Comparison of ENCODE assay signal across 8 cellular contexts in genomic region chr16:15427648-15428239, GRCh38. TPM values are rescaled to one million over a fixed set of nuclear protein-coding genes. Genes with fewer than 3 reads are reported as not detected.
A peak's percentile ranks its signal among the peaks of the same experiment; 100 is the strongest.
DNase-seq lines count a peak whose midpoint lies in the region; ATAC-seq and TF ChIP-seq lines count a peak whose summit lies in the region.

No MANE protein-coding gene starts in this region.

- no peaks in the 10 kb centered on the region for H3K79me2 ChIP-seq in GM23248 (ENCODE audit: insufficient read depth)
- H3K79me2 ChIP-seq in OCI-LY1 (ENCODE audit: insufficient read depth, low read length) = no peaks in the 10 kb centered on the region

- POLR2A ChIA-PET in AG04450 (lab: Yijun Ruan, JAX) = interaction anchor here (0.6 kb wide), 1 partner anchor 145 kb away, joined by 3 read pairs; no protein-coding TSS in a partner anchor

- peaks cover 11% of the 10 kb centered on the region for H3K27me3 Mint-ChIP-seq in activated T-cell treated with anti-CD3 and anti-CD28 coated beads, Interleukin-2, amount 50 U/mL, for 4 hours (ENCODE audit: low read depth)

- no peaks in the 10 kb centered on the region for H3K9me3 ChIP-seq in AG04450 (ENCODE audit: control insufficient read depth, insufficient read depth, low read length)
- no peaks in the 10 kb centered on the region for H3K9me3 ChIP-seq in GM23248 (ENCODE audit: low read depth)
- H3K9me3 ChIP-seq in OCI-LY1 (ENCODE audit: low read length) = no peaks in the 10 kb centered on the region
- H3K9me3 ChIP-seq in neutrophil = no peaks in the 10 kb centered on the region

- TF ChIP-seq CTCF in AG04450 (IDR thresholded peaks at IDR 0.05; ENCODE audit: low read depth, low read length) (peak; percentile 69), OCI-LY1 (IDR thresholded peaks at IDR 0.05; ENCODE audit: low read length) (peak; percentile 54), neutrophil (IDR thresholded peaks at IDR 0.05) (peak; percentile 42)

- H3K4me3 ChIP-seq in AG04450 (ENCODE audit: low read depth, low read length) = peak overlapping the region; percentile 27
- H3K4me3 ChIP-seq in GM23248 = peak overlapping the region; percentile 45; the same call in 1 of the 2 replicates
- H3K4me3 ChIP-seq in OCI-LY1 (ENCODE audit: low read depth, low read length, poor library complexity, severe bottlenecking) = no peak overlapping the region
- H3K4me3 ChIP-seq in neutrophil (ENCODE audit: low read depth in 1 of 2, low read length in 1 of 2) = no peak overlapping the region

- in situ Hi-C loops in GM23248 (cut with MboI) = no loop called here

- DNase-seq in AG04450 (ENCODE audit: low read depth, low spot score) (no peak), GM23248 (peak; percentile 90), fibroblast of gingiva (ENCODE audit: low read depth) (peak; percentile 85), superior temporal gyrus (ENCODE audit: extremely low spot score) (peak; percentile 87)
- peak; percentile 50 for DNase-seq in activated T-cell treated with anti-CD3 and anti-CD28 coated beads, Interleukin-2, amount 50 U/mL, for 4 hours

- H3K4me3 Mint-ChIP-seq in activated T-cell treated with anti-CD3 and anti-CD28 coated beads, Interleukin-2, amount 50 U/mL, for 4 hours = no peak overlapping the region

- WGBS in GM23248 (ENCODE audit: low coverage in 1 of 2, low lambda C conversion rate in 2 of 2, missing lambda C conversion rate in 2 of 2), 2 experiments = 2 to 3% methylated on average over 8 of the region's 8 CpGs

- H3K4me2 ChIP-seq in GM23248 (ENCODE audit: unreplicated experiment) (peak overlapping the region; percentile 56), OCI-LY1 (ENCODE audit: low read length) (no peak overlapping the region)

- no peak overlapping the region for H3K27ac ChIP-seq in AG04450 (ENCODE audit: low read depth, low read length)
- H3K27ac ChIP-seq in GM23248 = 0 out of 2 replicates have a peak overlapping the region, but pooled peaks have one; percentile 2
- no peak overlapping the region for H3K27ac ChIP-seq in OCI-LY1 (ENCODE audit: low read depth, low read length, poor library complexity, severe bottlenecking)
- no peak overlapping the region for H3K27ac ChIP-seq in neutrophil

- H3K9me3 Mint-ChIP-seq in activated T-cell treated with anti-CD3 and anti-CD28 coated beads, Interleukin-2, amount 50 U/mL, for 4 hours = no peaks in the 10 kb centered on the region

- CTCF ChIA-PET in AG04450 (lab: Charles Lee) = interaction anchor here (0.7 to 2.0 kb wide), 15 partner anchors 9 to 277 kb away, joined by 3 to 16 read pairs (median 4); no protein-coding TSS in a partner anchor

- H3K4me1 ChIP-seq in GM23248 (ENCODE audit: insufficient read depth) (peaks cover 5% of the 10 kb centered on the region; the same call in 1 of the 2 replicates), OCI-LY1 (ENCODE audit: insufficient read depth, low read length, severe bottlenecking) (no peaks in the 10 kb centered on the region), neutrophil (ENCODE audit: control insufficient read depth in 1 of 2, insufficient read depth in 1 of 2, low read depth in 1 of 2, low read length in 1 of 2) (no peaks in the 10 kb centered on the region)

- H4K20me1 ChIP-seq in GM23248 (ENCODE audit: insufficient read depth) (no peaks in the 10 kb centered on the region), OCI-LY1 (ENCODE audit: insufficient read depth, low read length) (no peaks in the 10 kb centered on the region)

- peaks cover 2% of the 10 kb centered on the region for H3K4me1 Mint-ChIP-seq in activated T-cell treated with anti-CD3 and anti-CD28 coated beads, Interleukin-2, amount 50 U/mL, for 4 hours (ENCODE audit: low read depth)

- H2AFZ ChIP-seq in GM23248 (peak overlapping the region; percentile 63), OCI-LY1 (ENCODE audit: low read length) (no peak overlapping the region)

- H3K9me2 ChIP-seq in GM23248 (ENCODE audit: insufficient read depth) = no peaks in the 10 kb centered on the region
- H3K9me2 ChIP-seq in OCI-LY1 (ENCODE audit: low read depth, low read length) = no peaks in the 10 kb centered on the region

- ATAC-seq in activated T-cell treated with anti-CD3 and anti-CD28 coated beads, Interleukin-2, amount 50 U/mL, for 4 hours = peak; percentile 56 to 60
- no peak for ATAC-seq in GM21786 (IDR thresholded peaks at IDR 0.05; ENCODE audit: unreplicated experiment)

- H3K27me3 ChIP-seq in AG04450 (ENCODE audit: control insufficient read depth, insufficient read depth, low read length) (peaks cover 6% of the 10 kb centered on the region), GM23248 (replicated peaks; ENCODE audit: insufficient read depth) (no peaks in the 10 kb centered on the region), OCI-LY1 (ENCODE audit: insufficient read depth, low read length) (no peaks in the 10 kb centered on the region), neutrophil (peaks cover 18% of the 10 kb centered on the region)

- no peaks in the 10 kb centered on the region for H3K36me3 Mint-ChIP-seq in activated T-cell treated with anti-CD3 and anti-CD28 coated beads, Interleukin-2, amount 50 U/mL, for 4 hours (ENCODE audit: insufficient read depth)

- no peaks in the 10 kb centered on the region for H3F3A ChIP-seq in GM23248 (ENCODE audit: insufficient read depth)
- no peaks in the 10 kb centered on the region for H3F3A ChIP-seq in OCI-LY1 (ENCODE audit: insufficient read depth, low read length)

- H3K9ac ChIP-seq in GM23248 = no peak overlapping the region
- H3K9ac ChIP-seq in OCI-LY1 (ENCODE audit: low read length) = no peak overlapping the region

- no peaks in the 10 kb centered on the region for H3K36me3 ChIP-seq in GM23248 (ENCODE audit: low read depth)
- no peaks in the 10 kb centered on the region for H3K36me3 ChIP-seq in OCI-LY1 (ENCODE audit: insufficient read depth, low read length)
- H3K36me3 ChIP-seq in neutrophil = no peaks in the 10 kb centered on the region

RNA-seq across cellular contexts. Expression of gene BMERB1, which starts 6.6 kb away (rescaled TPM):
- polyA plus RNA-seq in AG04450 (2011; rRNA removed) = 43.9 and 51.4 TPM in 2 replicates
- 30.0 and 34.1 TPM in 2 replicates for polyA minus RNA-seq in AG04450 (2011; rRNA and poly(A)+ RNA removed)
- 62.3 and 94.1 TPM in 2 replicates for total RNA-seq in GM23248 (2014; rRNA removed; shearing (Covaris generic))
- 55.2 and 56.3 TPM in 2 replicates for polyA plus RNA-seq in GM23248 (2016; fragmentation: Nextera tagmentation; extraction: Ambion mirVana)
- total RNA-seq in activated T-cell treated with anti-CD3 and anti-CD28 coated beads, Interleukin-2, amount 50 U/mL, for 4 hours = 10 to 100 TPM; 15.4 to 20.8 (median 19.0) TPM

RNA-seq across cellular contexts. Expression of gene MPV17L, which starts 32.2 kb away (rescaled TPM):
- polyA plus RNA-seq in AG04450 (2011; rRNA removed) (0.10 and 0.11 TPM in 2 replicates), GM23248 (2016; fragmentation: Nextera tagmentation; extraction: Ambion mirVana) (0.91 and 1.4 TPM in 2 replicates)
- 0.05 and 0.09 TPM in 2 replicates for polyA minus RNA-seq in AG04450 (2011; rRNA and poly(A)+ RNA removed)
- 0.54 and 2.8 TPM in 2 replicates for total RNA-seq in GM23248 (2014; rRNA removed; shearing (Covaris generic))
- under 1 TPM; 0.11 to 0.40 (median 0.11) TPM for total RNA-seq in activated T-cell treated with anti-CD3 and anti-CD28 coated beads, Interleukin-2, amount 50 U/mL, for 4 hours

RNA-seq across cellular contexts. Expression of gene NPIPA5, which starts 49.6 kb away (rescaled TPM):
- polyA plus RNA-seq in AG04450 (2011; rRNA removed) (13.3 and 15.9 TPM in 2 replicates), GM23248 (2016; fragmentation: Nextera tagmentation; extraction: Ambion mirVana) (0.28 TPM in 1 of 2 replicates, not detected in the other)
- polyA minus RNA-seq in AG04450 (2011; rRNA and poly(A)+ RNA removed) = 1.0 and 2.7 TPM in 2 replicates
- total RNA-seq in GM23248 (2014; rRNA removed; shearing (Covaris generic)) = 1.4 TPM in 1 of 2 replicates, not detected in the other
- total RNA-seq in activated T-cell treated with anti-CD3 and anti-CD28 coated beads, Interleukin-2, amount 50 U/mL, for 4 hours = 1 to 10 TPM; 1.1 to 6.3 (median 1.5) TPM

Comparison
In these comparisons a context has a peak if more than half of its experiments do, and no peak if none do; other contexts are left out.
1. H3K4me3 ChIP-seq: peak in AG04450 (single experiment) and GM23248 (single experiment); none in OCI-LY1 (single experiment) and neutrophil (0 of 2).
2. Peak in every context shown above with its lines, with median percentiles within 50 percentile points of each other: CTCF ChIP-seq.